ENCODE assay signal across 8 cellular contexts in genomic region chr12:56221757-56222530, GRCh38.
DNase-seq lines count a peak whose midpoint lies in the region; ATAC-seq lines count a peak whose summit lies in the region.

Gene RNF41, minus strand, starts transcription at chr12:56221922. Its CDS starts 7,875 bp downstream, at chr12:56214047.

- DNase-seq in AG08396 (ENCODE audit: low spot score) (peak; percentile 95), NCI-H345 treated with DMSO at 0.1 percent for 48 hours (lab: John Stamatoyannopoulos, UW; ENCODE audit: unreplicated experiment) (peak; percentile 94), inferior parietal cortex (ENCODE audit: extremely low spot score) (peak; percentile 96)
- DNase-seq in activated CD4-positive, CD25-positive, alpha-beta regulatory T cell (lab: John Stamatoyannopoulos, UW) = peak; percentile 73 to 83 (median 80)
- peak; percentile 92 for DNase-seq in central memory CD4-positive, alpha-beta T cell
- peak; percentile 89 to 92 for DNase-seq in stimulated activated CD4-positive, alpha-beta T cell treated with anti-CD3 and anti-CD28 coated beads, Interleukin-12 subunit alpha, Interleukin-12 subunit beta, amount 100 ng/mL, for 24 hours (ENCODE audit: low read depth in 2 of 2)

- ATAC-seq in GM19023 (IDR thresholded peaks at IDR 0.05; ENCODE audit: unreplicated experiment) (peak; percentile 76), HG03280 (IDR thresholded peaks at IDR 0.05; ENCODE audit: unreplicated experiment) (peak; percentile 79)

Comparison
In these comparisons a context has a peak if more than half of its experiments do, and no peak if none do; other contexts are left out.
1. Peak in every context shown above with its lines: DNase-seq and ATAC-seq.